In genomic region chr10:44030132-44030531, GRCh38 we compare ENCODE assay signal across 9 cellular contexts.
DNase-seq lines count a peak whose midpoint lies in the region; ATAC-seq, FAIRE-seq and TF ChIP-seq lines count a peak whose summit lies in the region.
"Had no signal": no experiment of that assay in that cellular context is flagged by ENCODE, and none has a peak within 500 bp of the region (broad histone marks: within the 10 kb centered on the region; RNA-seq: fewer than 3 reads in every experiment).

No MANE protein-coding gene starts in this region.

- CTCF ChIA-PET in CD4-positive, alpha-beta T cell (lab: Charles Lee) = no interaction called here
- CTCF ChIA-PET in K562 (lab: Yijun Ruan, JAX; ENCODE audit: low intra/inter-chr PET ratio) = no interaction called here

- H3K27me3 Mint-ChIP-seq in CD4-positive, alpha-beta T cell = peaks cover 29% of the 10 kb centered on the region
- H3K27me3 Mint-ChIP-seq in T-helper 2 cell treated with Interferon-gamma antibody and Interleukin-4, amounts not matched to agents 5 μg/mL and 100 μg/mL, for 36 hours (ENCODE audit: low read depth) = peaks cover 4% of the 10 kb centered on the region

- no peaks in the 10 kb centered on the region for H3K9me1 ChIP-seq in K562 (ENCODE audit: control insufficient read depth, insufficient read depth, low read length)

- no peaks in the 10 kb centered on the region for H3K36me3 Mint-ChIP-seq in CD4-positive, alpha-beta T cell (ENCODE audit: low read depth)
- H3K36me3 Mint-ChIP-seq in T-helper 2 cell treated with Interferon-gamma antibody and Interleukin-4, amounts not matched to agents 5 μg/mL and 100 μg/mL, for 36 hours (ENCODE audit: low read depth) = no peaks in the 10 kb centered on the region

- no peaks in the 10 kb centered on the region for H3K79me2 ChIP-seq in K562 (ENCODE audit: control insufficient read depth, insufficient read depth, low read length)

- BruUV-seq in K562 (replicated peaks; lab: Mats Ljungman, UMichigan) = no TSS peak

- peak; percentile 54 for ATAC-seq in CD4-positive, alpha-beta T cell (ENCODE audit: poor library complexity)
- ATAC-seq in GM19438 (IDR thresholded peaks at IDR 0.05; ENCODE audit: low read depth, unreplicated experiment) = peak; percentile 68
- peak; percentile 94 for ATAC-seq in HG03442 (IDR thresholded peaks at IDR 0.05; ENCODE audit: unreplicated experiment)
- ATAC-seq in K562 = peak; percentile 70

- no peak for FAIRE-seq in K562 (lab: Jason Lieb, UNC)

- H4K20me1 ChIP-seq in K562 (replicated peaks; ENCODE audit: control insufficient read depth, insufficient read depth, low read length) = no peaks in the 10 kb centered on the region

- H2AFZ ChIP-seq in K562 (ENCODE audit: low read depth, low read length) = no peak overlapping the region

- no peaks in the 10 kb centered on the region for H3K9me3 Mint-ChIP-seq in CD4-positive, alpha-beta T cell
- no peaks in the 10 kb centered on the region for H3K9me3 Mint-ChIP-seq in T-helper 2 cell treated with Interferon-gamma antibody and Interleukin-4, amounts not matched to agents 5 μg/mL and 100 μg/mL, for 36 hours
- H3K9me3 Mint-ChIP-seq: activated B cell treated with CpG ODN at 0.5 μM for 24 hours had no signal

- peak in 1 of 2 experiments; percentile 36; a peak in 3 of 4 replicates for TF ChIP-seq RAD21 in K562 (CRISPR knock-in tag; conservative IDR thresholded peaks at IDR 0.05 in 1 of 2, IDR thresholded peaks at IDR 0.05 in 1 of 2)

- peak in 6 of 10 experiments; percentile 3 to 14 (median 5) for DNase-seq in CD4-positive, alpha-beta T cell
- DNase-seq in K562 (ENCODE audit: extremely low read depth in 1 of 4, low spot score in 3 of 4) (peak in 1 of 4 experiments; percentile 6), SJCRH30 (no peak), NCI-H345 treated with DMSO at 0.1 percent for 48 hours (lab: John Stamatoyannopoulos, UW; ENCODE audit: unreplicated experiment) (no peak), occipital lobe (lab: John Stamatoyannopoulos, UW) (no peak)
- no peak for DNase-seq in T-helper 2 cell treated with Interferon-gamma antibody and Interleukin-4, amounts not matched to agents 5 μg/mL and 100 μg/mL, for 36 hours (ENCODE audit: low spot score)
- DNase-seq: activated B cell treated with CpG ODN at 0.5 μM for 24 hours had no signal

- H3K4me1 ChIP-seq in K562 (replicated peaks in 1 of 2; ENCODE audit: control insufficient read depth in 2 of 2, insufficient read depth in 2 of 2, low read length in 2 of 2) = no peaks in the 10 kb centered on the region
- no peaks in the 10 kb centered on the region for H3K4me1 ChIP-seq in SJCRH30

- no peak overlapping the region for H3K27ac Mint-ChIP-seq in CD4-positive, alpha-beta T cell
- no peak overlapping the region for H3K27ac Mint-ChIP-seq in T-helper 2 cell treated with Interferon-gamma antibody and Interleukin-4, amounts not matched to agents 5 μg/mL and 100 μg/mL, for 36 hours
- H3K27ac Mint-ChIP-seq: activated B cell treated with CpG ODN at 0.5 μM for 24 hours had no signal

- TF ChIP-seq CTCF in CD4-positive, alpha-beta T cell (IDR thresholded peaks at IDR 0.05) = no peak
- peak in 2 of 3 experiments; percentile 34 to 39; a peak in 3 of 6 replicates for TF ChIP-seq CTCF in K562 (IDR thresholded peaks at IDR 0.05 in 2 of 3, conservative IDR thresholded peaks at IDR 0.05 in 1 of 3; ENCODE audit: insufficient read depth in 2 of 3, low read depth in 1 of 3, low read length in 3 of 3)

- WGBS in K562 (ENCODE audit: insufficient coverage, low coverage, missing lambda C conversion rate) = 2% methylated on average over 4 of the region's 4 CpGs

- H3K4me1 Mint-ChIP-seq in CD4-positive, alpha-beta T cell (ENCODE audit: low read depth) = no peaks in the 10 kb centered on the region
- H3K4me1 Mint-ChIP-seq in T-helper 2 cell treated with Interferon-gamma antibody and Interleukin-4, amounts not matched to agents 5 μg/mL and 100 μg/mL, for 36 hours (ENCODE audit: low read depth) = no peaks in the 10 kb centered on the region
- H3K4me1 Mint-ChIP-seq: activated B cell treated with CpG ODN at 0.5 μM for 24 hours had no signal

- no peak for TF ChIP-seq EP300 in K562 (IDR thresholded peaks at IDR 0.05; ENCODE audit: low read length)

- no peak overlapping the region for H3K27ac ChIP-seq in CD4-positive, alpha-beta T cell (ENCODE audit: low read depth, low read length)
- H3K27ac ChIP-seq in K562 (ENCODE audit: extremely low read depth, low read depth, low read length) (no peak overlapping the region), SJCRH30 (no peak overlapping the region)

- no peak for TF ChIP-seq POLR2A in K562 (conservative IDR thresholded peaks at IDR 0.05)

- H3K9me3 ChIP-seq in CD4-positive, alpha-beta T cell (ENCODE audit: control insufficient read depth, low read length) = no peaks in the 10 kb centered on the region
- no peaks in the 10 kb centered on the region for H3K9me3 ChIP-seq in K562 (replicated peaks; ENCODE audit: control insufficient read depth, insufficient read depth, low read depth, low read length)
- H3K9me3 ChIP-seq in SJCRH30 (replicated peaks) = no peaks in the 10 kb centered on the region

- H3K4me3 ChIP-seq in K562 (no peak overlapping the region), SJCRH30 (no peak overlapping the region)

- intact Hi-C loops in CD4-positive, alpha-beta T cell (cut with DNase I, micrococcal nuclease) = loop anchor here (1.0 to 5.0 kb wide), 4 partner anchors 338 to 359 kb away; no protein-coding TSS in a partner anchor
- intact Hi-C loops in K562 (cut with micrococcal nuclease) = no loop called here

- H3K4me3 Mint-ChIP-seq in CD4-positive, alpha-beta T cell = no peak overlapping the region
- H3K4me3 Mint-ChIP-seq in T-helper 2 cell treated with Interferon-gamma antibody and Interleukin-4, amounts not matched to agents 5 μg/mL and 100 μg/mL, for 36 hours = no peak overlapping the region
- H3K4me3 Mint-ChIP-seq: activated B cell treated with CpG ODN at 0.5 μM for 24 hours had no signal

- H3K27me3 ChIP-seq in CD4-positive, alpha-beta T cell (ENCODE audit: control insufficient read depth, insufficient read depth, low read length) = no peaks in the 10 kb centered on the region
- H3K27me3 ChIP-seq in K562 (ENCODE audit: control insufficient read depth in 2 of 2, insufficient read depth in 2 of 2, low read length in 2 of 2) (no peaks in the 10 kb centered on the region), SJCRH30 (no peaks in the 10 kb centered on the region)

- in situ Hi-C loops in K562 (cut with MboI) = no loop called here

- no peak overlapping the region for H3K9ac ChIP-seq in K562 (ENCODE audit: insufficient read depth in 1 of 2, low read depth in 2 of 2, low read length in 2 of 2)

- no peak overlapping the region for H3K4me2 ChIP-seq in K562 (ENCODE audit: insufficient read depth, low read length)

- H3K36me3 ChIP-seq in K562 (ENCODE audit: control insufficient read depth, insufficient read depth, low read length) (no peaks in the 10 kb centered on the region), SJCRH30 (no peaks in the 10 kb centered on the region)

- POLR2A ChIA-PET in CD4-positive, alpha-beta T cell (lab: Charles Lee) = no interaction called here
- POLR2A ChIA-PET in K562 (lab: Yijun Ruan, JAX) = interaction anchor here (1.0 kb wide), 1 partner anchor 10 kb away, joined by 4 read pairs; no protein-coding TSS in a partner anchor

TF ChIP-seq in K562, 482 proteins besides CTCF, POLR2A, EP300 and RAD21:
- TF ChIP-seq JUND (IDR thresholded peaks at IDR 0.05; ENCODE audit: borderline replicate concordance, low read depth, low read length) (no peak), JUND (tag; IDR thresholded peaks at IDR 0.05; ENCODE audit: borderline replicate concordance, low read depth, low read length) (no peak), ZFP30 (CRISPR knock-in tag; IDR thresholded peaks at IDR 0.05; ENCODE audit: borderline replicate concordance) (no peak), GTF2F1 (IDR thresholded peaks at IDR 0.05; ENCODE audit: low read depth, low read length) (no peak), NFE2 (IDR thresholded peaks at IDR 0.05; ENCODE audit: low read depth) (no peak), ZBTB7A (IDR thresholded peaks at IDR 0.05; ENCODE audit: borderline replicate concordance, control insufficient read depth, low read depth, low read length) (no peak), ZNF174 (CRISPR knock-in tag; IDR thresholded peaks at IDR 0.05) (no peak), ESRRA (IDR thresholded peaks at IDR 0.05; ENCODE audit: borderline replicate concordance, low read depth) (no peak), TBL1XR1 (IDR thresholded peaks at IDR 0.05; ENCODE audit: low read length in 2 of 2) (no peak), ZNF232 (CRISPR knock-in tag; IDR thresholded peaks at IDR 0.05) (no peak)

Comparison
In these comparisons a context has a peak if more than half of its experiments do, and no peak if none do; other contexts are left out.
1. DNase-seq: peak in CD4-positive, alpha-beta T cell (6 of 10); none in SJCRH30 (0 of 2), NCI-H345 treated with DMSO at 0.1 percent for 48 hours (single experiment), T-helper 2 cell treated with Interferon-gamma antibody and Interleukin-4, amounts not matched to agents 5 μg/mL and 100 μg/mL, for 36 hours (single experiment) and occipital lobe (single experiment).
2. Peak in every context shown above with its lines, with median percentiles within 50 percentile points of each other: ATAC-seq.